12 cellular contexts compared by ENCODE assay signal in genomic region chr9:18976368-18977238, GRCh38. TPM values are rescaled to one million over a fixed set of nuclear protein-coding genes. Genes with fewer than 3 reads are reported as not detected.
DNase-seq lines count a peak whose midpoint lies in the region; ATAC-seq and TF ChIP-seq lines count a peak whose summit lies in the region.
"Had no signal": no experiment of that assay in that cellular context is flagged by ENCODE, and none has a peak within 500 bp of the region (broad histone marks: within the 10 kb centered on the region; RNA-seq: fewer than 3 reads in every experiment).

No MANE protein-coding gene starts in this region.

- H3K27me3 Mint-ChIP-seq in activated naive CD8-positive, alpha-beta T cell treated with anti-CD3 and anti-CD28 coated beads, Interleukin-2, amount 50 U/mL, for 24 hours: peaks cover 5% of the 10 kb centered on the region
- peaks cover 7 to 16% of the 10 kb centered on the region in 2 donors for H3K27me3 Mint-ChIP-seq in T-cell

- H3K4me3 ChIP-seq in AG04449 (ENCODE audit: low read depth, low read length) (peak overlapping the region; percentile 29), kidney epithelial cell (ENCODE audit: low read depth, low read length) (no peak overlapping the region)

- peak; percentile 74 for DNase-seq in AG04449 (ENCODE audit: low read depth, low spot score)
- peak; percentile 84 for DNase-seq in HT1080 (ENCODE audit: low read depth)
- no peak for DNase-seq in activated naive CD8-positive, alpha-beta T cell treated with anti-CD3 and anti-CD28 coated beads, Interleukin-2, amount 50 U/mL, for 24 hours
- peak; percentile 34 for DNase-seq in kidney epithelial cell (ENCODE audit: low read depth)
- DNase-seq in T-cell: no peak
- DNase-seq: CD4-positive, CD25-positive, alpha-beta regulatory T cell; hippocampal formation; NCI-H1417 treated with DMSO at 0.1 percent for 48 hours; stimulated activated naive CD4-positive, alpha-beta T cell treated with Interleukin-2 at 50 U/mL for 16 hours had no signal

- no peak overlapping the region for H3K27ac Mint-ChIP-seq in activated naive CD8-positive, alpha-beta T cell treated with anti-CD3 and anti-CD28 coated beads, Interleukin-2, amount 50 U/mL, for 24 hours
- no peak overlapping the region for H3K27ac Mint-ChIP-seq in T-cell
- H3K27ac Mint-ChIP-seq: CD4-positive, CD25-positive, alpha-beta regulatory T cell had no signal

- peak; percentile 43 for ATAC-seq in activated naive CD8-positive, alpha-beta T cell treated with anti-CD3 and anti-CD28 coated beads, Interleukin-2, amount 50 U/mL, for 24 hours
- ATAC-seq in GM21576 (IDR thresholded peaks at IDR 0.05; ENCODE audit: unreplicated experiment) (no peak), HG03469 (IDR thresholded peaks at IDR 0.05; ENCODE audit: unreplicated experiment) (no peak), T-cell (replicated peaks in 1 of 4) (no peak), GM18907 (IDR thresholded peaks at IDR 0.05; ENCODE audit: unreplicated experiment) (no peak)

- TF ChIP-seq CTCF in AG04449 (IDR thresholded peaks at IDR 0.05; ENCODE audit: insufficient read depth, low read length, missing control alignments): no peak
- no peak for TF ChIP-seq CTCF in kidney epithelial cell (IDR thresholded peaks at IDR 0.05; ENCODE audit: insufficient read depth, low read length, poor library complexity, severe bottlenecking)

- no peaks in the 10 kb centered on the region for H3K36me3 ChIP-seq in kidney epithelial cell (ENCODE audit: control insufficient read depth, insufficient read depth, low read length)

- H3K9me3 Mint-ChIP-seq in activated naive CD8-positive, alpha-beta T cell treated with anti-CD3 and anti-CD28 coated beads, Interleukin-2, amount 50 U/mL, for 24 hours: no peaks in the 10 kb centered on the region
- no peaks in the 10 kb centered on the region for H3K9me3 Mint-ChIP-seq in T-cell
- H3K9me3 Mint-ChIP-seq: CD4-positive, CD25-positive, alpha-beta regulatory T cell had no signal

- CTCF ChIA-PET in AG04449 (lab: Yijun Ruan, JAX): interaction anchor here (1.3 to 1.7 kb wide), 3 partner anchors 13 to 35 kb away, joined by 3 to 4 read pairs (median 4); no protein-coding TSS in a partner anchor
- CTCF ChIA-PET in T-cell (lab: Charles Lee): no interaction called here

- H3K36me3 Mint-ChIP-seq in activated naive CD8-positive, alpha-beta T cell treated with anti-CD3 and anti-CD28 coated beads, Interleukin-2, amount 50 U/mL, for 24 hours (ENCODE audit: low read depth): no peaks in the 10 kb centered on the region
- H3K36me3 Mint-ChIP-seq in T-cell: no peaks in the 10 kb centered on the region
- H3K36me3 Mint-ChIP-seq: CD4-positive, CD25-positive, alpha-beta regulatory T cell had no signal

- no peaks in the 10 kb centered on the region for H3K27me3 ChIP-seq in kidney epithelial cell (ENCODE audit: control insufficient read depth, insufficient read depth, low read length)

- POLR2A ChIA-PET in AG04449 (lab: Yijun Ruan, JAX) (no interaction called here), T-cell (lab: Charles Lee) (interaction anchor here in 1 of 2 donors (0.6 kb wide), 1 partner anchor 76 kb away, joined by 3 read pairs; no protein-coding TSS in a partner anchor)

- H3K4me3 Mint-ChIP-seq in activated naive CD8-positive, alpha-beta T cell treated with anti-CD3 and anti-CD28 coated beads, Interleukin-2, amount 50 U/mL, for 24 hours: no peak overlapping the region
- H3K4me3 Mint-ChIP-seq in T-cell: no peak overlapping the region
- H3K4me3 Mint-ChIP-seq: CD4-positive, CD25-positive, alpha-beta regulatory T cell had no signal

- H3K4me1 Mint-ChIP-seq in activated naive CD8-positive, alpha-beta T cell treated with anti-CD3 and anti-CD28 coated beads, Interleukin-2, amount 50 U/mL, for 24 hours: no peaks in the 10 kb centered on the region
- peaks cover 3 to 10% (median 6%) of the 10 kb centered on the region in 3 donors for H3K4me1 Mint-ChIP-seq in T-cell

RNA-seq across cellular contexts. Expression of gene SAXO1, which starts 56.4 kb away (rescaled TPM):
- total RNA-seq in HT1080 (2014; rRNA removed; shearing (Covaris generic)): not detected in 2 replicates
- polyA plus RNA-seq in HT1080 (2015; cell fraction: cytosol; rRNA removed): not detected in 2 replicates
- polyA plus RNA-seq in HT1080 (2015; cell fraction: nucleus; rRNA removed): 0.01 TPM in 1 of 2 replicates, not detected in the other
- total RNA-seq in kidney epithelial cell (under 0.01 TPM in 1 of 2 replicates, not detected in the other), T-cell (under 1 TPM in 4 of 5 donors, not detected in 1; 0.19 to 0.79 (median 0.41) TPM)

Comparison
In these comparisons a context has a peak if more than half of its experiments do, and no peak if none do; other contexts are left out.
1. DNase-seq: peak in AG04449 (single experiment), HT1080 (single experiment) and kidney epithelial cell (single experiment); none in activated naive CD8-positive, alpha-beta T cell treated with anti-CD3 and anti-CD28 coated beads, Interleukin-2, amount 50 U/mL, for 24 hours (single experiment) and T-cell (0 of 34).